In genomic region chr5:136776022-136776927, GRCh38 we compare ENCODE assay signal across 24 cellular contexts.
A peak's percentile ranks its signal among the peaks of the same experiment; 100 is the strongest.
DNase-seq lines count a peak whose midpoint lies in the region; ATAC-seq, FAIRE-seq and TF ChIP-seq lines count a peak whose summit lies in the region.
"Had no signal": no experiment of that assay in that cellular context is flagged by ENCODE, and none has a peak within 500 bp of the region (broad histone marks: within the 10 kb centered on the region; RNA-seq: fewer than 3 reads in every experiment).

No MANE protein-coding gene starts in this region.

- no peaks in the 10 kb centered on the region for H3K36me3 Mint-ChIP-seq in endodermal cell (ENCODE audit: low read depth)
- H3K36me3 Mint-ChIP-seq: brain; CD14-positive monocyte; stimulated activated effector memory CD8-positive, alpha-beta T cell treated with anti-CD3 and anti-CD28 coated beads, Interleukin-12 subunit alpha, Interleukin-12 subunit beta, amount 100 ng/mL, for 72 hours had no signal

- TF ChIP-seq CTCF in BJ (IDR thresholded peaks at IDR 0.05; ENCODE audit: insufficient read depth, low read depth, low read length) (no peak), endodermal cell (conservative IDR thresholded peaks at IDR 0.05) (no peak)

- H3K27ac Mint-ChIP-seq in endodermal cell: no peak overlapping the region
- H3K27ac Mint-ChIP-seq: activated CD8-positive, alpha-beta T cell treated with anti-CD3 and anti-CD28 coated beads, Interleukin-2, amount 10 ng/mL, durations not matched to agents 7 days and 5 days; brain; CD14-positive monocyte; stimulated activated effector memory CD8-positive, alpha-beta T cell treated with anti-CD3 and anti-CD28 coated beads, Interleukin-12 subunit alpha, Interleukin-12 subunit beta, amount 100 ng/mL, for 72 hours had no signal

- H3K9me3 Mint-ChIP-seq in endodermal cell: peaks cover 5% of the 10 kb centered on the region
- H3K9me3 Mint-ChIP-seq: CD14-positive monocyte; stimulated activated effector memory CD8-positive, alpha-beta T cell treated with anti-CD3 and anti-CD28 coated beads, Interleukin-12 subunit alpha, Interleukin-12 subunit beta, amount 100 ng/mL, for 72 hours had no signal

- no peaks in the 10 kb centered on the region for H3K27me3 Mint-ChIP-seq in endodermal cell (ENCODE audit: insufficient read depth)

- H3K4me3 ChIP-seq in BJ (ENCODE audit: low read depth, low read length) (no peak overlapping the region), endodermal cell (ENCODE audit: low read length) (no peak overlapping the region)
- H3K4me3 ChIP-seq: A549, heart left ventricle, tibial artery had no signal

- POLR2A ChIA-PET in BJ (lab: Charles Lee): no interaction called here

- H3K27ac ChIP-seq in endodermal cell (ENCODE audit: low read depth, low read length): no peak overlapping the region
- H3K27ac ChIP-seq: A549, heart left ventricle, tibial artery had no signal

- H3K36me3 ChIP-seq in BJ (ENCODE audit: control insufficient read depth, insufficient read depth, low read length) (no peaks in the 10 kb centered on the region), endodermal cell (ENCODE audit: control insufficient read depth, insufficient read depth, low read length) (no peaks in the 10 kb centered on the region)
- H3K36me3 ChIP-seq: heart left ventricle, tibial artery had no signal

- CTCF ChIA-PET in BJ (lab: Yijun Ruan, JAX): interaction anchor here (0.6 kb wide), 1 partner anchor 88 kb away, joined by 3 read pairs; no protein-coding TSS in a partner anchor

- peaks cover 11% of the 10 kb centered on the region for H3K4me1 Mint-ChIP-seq in endodermal cell
- H3K4me1 Mint-ChIP-seq: brain; CD14-positive monocyte; stimulated activated effector memory CD8-positive, alpha-beta T cell treated with anti-CD3 and anti-CD28 coated beads, Interleukin-12 subunit alpha, Interleukin-12 subunit beta, amount 100 ng/mL, for 72 hours had no signal

- FAIRE-seq in endometrium (lab: Jason Lieb, UNC): peak; percentile 92
- FAIRE-seq: A549 had no signal

- H3K4me1 ChIP-seq in endodermal cell (ENCODE audit: control insufficient read depth, insufficient read depth, low read length): no peaks in the 10 kb centered on the region
- H3K4me1 ChIP-seq: A549, heart left ventricle, tibial artery had no signal

- no peak for ATAC-seq in GM18498 (IDR thresholded peaks at IDR 0.05; ENCODE audit: unreplicated experiment)
- ATAC-seq: A549; activated CD8-positive, alpha-beta T cell treated with anti-CD3 and anti-CD28 coated beads, Interleukin-2, amount 10 ng/mL, durations not matched to agents 7 days and 5 days; activated T-cell treated with anti-CD3 and anti-CD28 coated beads, Interleukin-2, amount 50 U/mL, for 4 hours; heart left ventricle; stimulated activated effector memory CD8-positive, alpha-beta T cell treated with anti-CD3 and anti-CD28 coated beads, Interleukin-12 subunit alpha, Interleukin-12 subunit beta, amount 100 ng/mL, for 72 hours had no signal

- 67 to 77% methylated on average over 1 to 4 of the region's 4 CpGs for WGBS in endodermal cell (ENCODE audit: insufficient coverage in 1 of 2, insufficient read length in 1 of 2), 2 experiments

- DNase-seq in BJ (ENCODE audit: low read depth): peak; percentile 80
- peak; percentile 41 for DNase-seq in LHCN-M2 (ENCODE audit: low read depth)
- peak; percentile 11 for DNase-seq in kidney tubule cell (ENCODE audit: low spot score)
- DNase-seq in stimulated activated naive CD4-positive, alpha-beta T cell treated with Interleukin-2 at 50 U/mL for 16 hours (lab: John Stamatoyannopoulos, UW): no peak
- DNase-seq in endodermal cell: no peak
- DNase-seq in NCI-H2081 (lab: John Stamatoyannopoulos, UW): no peak
- DNase-seq: activated CD8-positive, alpha-beta T cell treated with anti-CD3 and anti-CD28 coated beads, Interleukin-2, amount 10 ng/mL, durations not matched to agents 7 days and 5 days; activated naive CD4-positive, alpha-beta T cell treated with anti-CD3 and anti-CD28 coated beads, Interleukin-2, amount 50 U/mL, for 16 hours; activated T-cell treated with anti-CD3 and anti-CD28 coated beads, Interleukin-2, amount 50 U/mL, for 4 hours; dermis blood vessel endothelial cell; DMS153; heart left ventricle; islet precursor cell; NCI-H1048; NCI-H510A treated with DMSO at 0.1 percent for 48 hours; SIG-M5; T-helper 2 cell; tibial artery had no signal

- H3K27me3 ChIP-seq in BJ (ENCODE audit: control insufficient read depth, insufficient read depth, low read length): no peaks in the 10 kb centered on the region
- H3K27me3 ChIP-seq in endodermal cell (ENCODE audit: control insufficient read depth, insufficient read depth, low read length, poor library complexity, severe bottlenecking): no peaks in the 10 kb centered on the region
- H3K27me3 ChIP-seq: tibial artery had no signal

- no peak overlapping the region for H3K9ac ChIP-seq in endodermal cell (ENCODE audit: extremely low read depth, low read length, poor library complexity, severe bottlenecking)

- H3K4me3 Mint-ChIP-seq in endodermal cell: no peak overlapping the region
- H3K4me3 Mint-ChIP-seq: activated CD8-positive, alpha-beta T cell treated with anti-CD3 and anti-CD28 coated beads, Interleukin-2, amount 10 ng/mL, durations not matched to agents 7 days and 5 days; activated T-cell treated with anti-CD3 and anti-CD28 coated beads, Interleukin-2, amount 50 U/mL, for 4 hours; brain; CD14-positive monocyte; stimulated activated effector memory CD8-positive, alpha-beta T cell treated with anti-CD3 and anti-CD28 coated beads, Interleukin-12 subunit alpha, Interleukin-12 subunit beta, amount 100 ng/mL, for 72 hours had no signal

- H3K9me3 ChIP-seq in endodermal cell (ENCODE audit: control insufficient read depth, low read length): no peaks in the 10 kb centered on the region
- H3K9me3 ChIP-seq: A549 had no signal

Comparison
In these comparisons a context has a peak if more than half of its experiments do, and no peak if none do; other contexts are left out.
1. DNase-seq: peak in BJ (single experiment), LHCN-M2 (single experiment) and kidney tubule cell (single experiment); none in stimulated activated naive CD4-positive, alpha-beta T cell treated with Interleukin-2 at 50 U/mL for 16 hours (single experiment), endodermal cell (single experiment) and NCI-H2081 (0 of 2).